9 cellular contexts compared by ENCODE assay signal in genomic region chr3:50570508-50571279, GRCh38. TPM values are rescaled to one million over a fixed set of nuclear protein-coding genes. Genes with fewer than 3 reads are reported as not detected.
DNase-seq lines count a peak whose midpoint lies in the region; ATAC-seq and TF ChIP-seq lines count a peak whose summit lies in the region.
"Had no signal": no experiment of that assay in that cellular context is flagged by ENCODE, and none has a peak within 500 bp of the region (broad histone marks: within the 10 kb centered on the region; RNA-seq: fewer than 3 reads in every experiment).

No MANE protein-coding gene starts in this region.

- no CpG with 5 or more reads among the region's 5 CpGs for WGBS in mesendoderm (ENCODE audit: extremely low coverage, insufficient coverage, low lambda C conversion rate)

- intact Hi-C loops in PC-3 (cut with micrococcal nuclease) (no loop called here), left lung (cut with DNase I) (no loop called here)

- H2BK15ac ChIP-seq in mesendoderm (replicated peaks; ENCODE audit: low read depth), result no peak overlapping the region

- H2AFZ ChIP-seq in PC-3 (ENCODE audit: low read length), result no peak overlapping the region

- peak overlapping the region; percentile 97 for H3K4me3 Mint-ChIP-seq in progenitor cell of endocrine pancreas (ENCODE audit: low read depth)

- H3K36me3 Mint-ChIP-seq in progenitor cell of endocrine pancreas (ENCODE audit: insufficient read depth), result no peaks in the 10 kb centered on the region

- H2BK120ac ChIP-seq in mesendoderm (ENCODE audit: low read depth, low read length), result no peak overlapping the region

- no TSS peak for BruUV-seq in PC-3 (replicated peaks; lab: Mats Ljungman, UMichigan)

- H3K4me1 ChIP-seq in PC-3 (ENCODE audit: insufficient read depth, low read length) (peaks cover 22% of the 10 kb centered on the region; the same call in 1 of the 2 replicates), endocrine pancreas (ENCODE audit: control insufficient read depth, insufficient read depth, low read length) (peaks cover 4% of the 10 kb centered on the region), mesendoderm (ENCODE audit: control insufficient read depth, low read depth, low read length) (peaks cover 2% of the 10 kb centered on the region), left lung (peaks cover 11 to 78% of the 10 kb centered on the region in 2 donors)

- H3K27me3 Mint-ChIP-seq in progenitor cell of endocrine pancreas, result peaks cover 7% of the 10 kb centered on the region

- ATAC-seq in PC-3 (no peak), HG02759 (IDR thresholded peaks at IDR 0.05; ENCODE audit: unreplicated experiment) (no peak), left lung (no peak)

- no peaks in the 10 kb centered on the region for H3K79me1 ChIP-seq in mesendoderm (ENCODE audit: low read length)

- H3K9me3 Mint-ChIP-seq in progenitor cell of endocrine pancreas (ENCODE audit: low read depth), result no peaks in the 10 kb centered on the region

- H3K79me2 ChIP-seq in PC-3 (ENCODE audit: low read length), result peaks cover 11% of the 10 kb centered on the region
- no peaks in the 10 kb centered on the region for H3K79me2 ChIP-seq in mesendoderm (ENCODE audit: control insufficient read depth, insufficient read depth, low read length)

- no peak for TF ChIP-seq CTCF in GM12865 (IDR thresholded peaks at IDR 0.05; ENCODE audit: insufficient read depth, low read depth, low read length, missing control alignments)
- no peak for TF ChIP-seq CTCF in PC-3 (conservative IDR thresholded peaks at IDR 0.05; ENCODE audit: low read depth, low read length)
- no peak for TF ChIP-seq CTCF in progenitor cell of endocrine pancreas (IDR thresholded peaks at IDR 0.05; ENCODE audit: unreplicated experiment)
- TF ChIP-seq CTCF in left lung (IDR thresholded peaks at IDR 0.05), result no peak

- H3K4me2 ChIP-seq in PC-3 (ENCODE audit: low read length), result peak overlapping the region; percentile 88
- no peak overlapping the region for H3K4me2 ChIP-seq in mesendoderm (ENCODE audit: low read length)

- H3K27ac ChIP-seq in PC-3 (ENCODE audit: low read length) (no peak overlapping the region), mesendoderm (ENCODE audit: low read depth, low read length) (no peak overlapping the region), left lung (peak overlapping the region in 1 of 2 donors; percentile 28)

- no peak overlapping the region for H3K4ac ChIP-seq in mesendoderm (ENCODE audit: low read depth, low read length)

- H4K5ac ChIP-seq in mesendoderm (ENCODE audit: low read length), result no peak overlapping the region

- H2AK5ac ChIP-seq in mesendoderm (ENCODE audit: low read length), result no peak overlapping the region

- no peaks in the 10 kb centered on the region for H4K20me1 ChIP-seq in PC-3 (ENCODE audit: low read length)

- DNase-seq in GM12865 (ENCODE audit: low read depth) (no peak), PC-3 (no peak), progenitor cell of endocrine pancreas (ENCODE audit: low spot score, unreplicated experiment) (no peak), mesendoderm (no peak), left lung (no peak), AG08395 (ENCODE audit: low spot score) (no peak)
- DNase-seq: NCI-H1105 treated with DMSO at 0.1 percent for 48 hours had no signal

- CTCF ChIA-PET in PC-3 (lab: Charles Lee), result no interaction called here

- H3F3A ChIP-seq in PC-3 (ENCODE audit: low read length, unreplicated experiment), result peaks cover 4% of the 10 kb centered on the region

- no peak overlapping the region for H2BK5ac ChIP-seq in mesendoderm (ENCODE audit: low read length)

- H3K56ac ChIP-seq in mesendoderm (ENCODE audit: low read length), result no peak overlapping the region

- H3K9me3 ChIP-seq in PC-3 (ENCODE audit: low read length), result no peaks in the 10 kb centered on the region
- no peaks in the 10 kb centered on the region for H3K9me3 ChIP-seq in endocrine pancreas (ENCODE audit: control insufficient read depth, low read length)
- H3K9me3 ChIP-seq in left lung, result no peaks in the 10 kb centered on the region

- H3K4me3 ChIP-seq in GM12865 (ENCODE audit: low read depth, low read length) (peak overlapping the region; percentile 96), PC-3 (ENCODE audit: low read length) (peak overlapping the region; percentile 79), endocrine pancreas (ENCODE audit: control insufficient read depth, insufficient read depth, low read length) (peak overlapping the region; percentile 59), mesendoderm (ENCODE audit: low read length) (no peak overlapping the region), left lung (peak overlapping the region in 1 of 2 donors; percentile 84)

- H3K23ac ChIP-seq in mesendoderm (ENCODE audit: low read length), result no peak overlapping the region

- H3K4me1 Mint-ChIP-seq in progenitor cell of endocrine pancreas (ENCODE audit: low read depth), result peaks cover 7% of the 10 kb centered on the region

- H3K9me2 ChIP-seq in PC-3 (replicated peaks; ENCODE audit: low read length), result no peaks in the 10 kb centered on the region

- H3K18ac ChIP-seq in mesendoderm (ENCODE audit: low read length), result no peak overlapping the region

- H3K27ac Mint-ChIP-seq in progenitor cell of endocrine pancreas, result peak overlapping the region; percentile 17

- no peak overlapping the region for H4K8ac ChIP-seq in mesendoderm (ENCODE audit: low read depth, low read length)

- peaks cover 3% of the 10 kb centered on the region; the same call in 1 of the 2 replicates for H3K36me3 ChIP-seq in PC-3 (ENCODE audit: low read depth, low read length)
- H3K36me3 ChIP-seq in endocrine pancreas (ENCODE audit: control insufficient read depth, insufficient read depth, low read length), result no peaks in the 10 kb centered on the region
- no peaks in the 10 kb centered on the region for H3K36me3 ChIP-seq in mesendoderm (ENCODE audit: control insufficient read depth, insufficient read depth, low read length)
- H3K36me3 ChIP-seq in left lung, result no peaks in the 10 kb centered on the region

- H3K27me3 ChIP-seq in PC-3 (ENCODE audit: low read length), result no peaks in the 10 kb centered on the region
- H3K27me3 ChIP-seq in endocrine pancreas (ENCODE audit: control insufficient read depth, insufficient read depth, low read length), result no peaks in the 10 kb centered on the region
- peaks cover 3% of the 10 kb centered on the region for H3K27me3 ChIP-seq in mesendoderm (ENCODE audit: insufficient read depth, low read length, poor library complexity)
- no peaks in the 10 kb centered on the region for H3K27me3 ChIP-seq in left lung

- H3K9ac ChIP-seq in PC-3 (ENCODE audit: low read length) (peak overlapping the region; percentile 89), endocrine pancreas (ENCODE audit: control insufficient read depth, insufficient read depth, low read length) (peak overlapping the region; percentile 1), mesendoderm (ENCODE audit: low read length) (no peak overlapping the region)

- POLR2A ChIA-PET in PC-3 (lab: Charles Lee; ENCODE audit: unreplicated experiment), result no interaction called here

RNA-seq across cellular contexts. Expression of gene HEMK1, which starts 1.4 kb away (rescaled TPM):
- 20.3 and 22.2 TPM in 2 replicates for total RNA-seq in PC-3 (2014; rRNA removed)
- total RNA-seq in progenitor cell of endocrine pancreas, result 23.0 and 23.7 TPM in 2 replicates
- 5.3 TPM for polyA plus RNA-seq in mesendoderm (2013, experiment 1 of 2)
- 5.4 TPM for polyA plus RNA-seq in mesendoderm (2013, experiment 2 of 2)
- total RNA-seq in left lung, result 10 to 100 TPM; 24.0 to 27.6 TPM

RNA-seq across cellular contexts. Expression of gene C3orf18, which starts 3.1 kb away (rescaled TPM):
- total RNA-seq in PC-3 (2014; rRNA removed), result 31.2 and 33.9 TPM in 2 replicates
- 12.0 and 12.5 TPM in 2 replicates for total RNA-seq in progenitor cell of endocrine pancreas
- polyA plus RNA-seq in mesendoderm (2013, experiment 1 of 2), result 1.9 TPM
- 1.9 TPM for polyA plus RNA-seq in mesendoderm (2013, experiment 2 of 2)
- 1 to 10 TPM; 6.2 to 6.6 TPM for total RNA-seq in left lung

RNA-seq across cellular contexts. Expression of gene CISH, which starts 40.9 kb away (rescaled TPM):
- 1.6 and 2.3 TPM in 2 replicates for total RNA-seq in PC-3 (2014; rRNA removed)
- 4.9 and 5.2 TPM in 2 replicates for total RNA-seq in progenitor cell of endocrine pancreas
- polyA plus RNA-seq in mesendoderm (2013, experiment 1 of 2), result 2.4 TPM
- polyA plus RNA-seq in mesendoderm (2013, experiment 2 of 2), result 2.3 TPM
- 10 to 100 TPM; 42.5 to 55.2 TPM for total RNA-seq in left lung

RNA-seq across cellular contexts. Expression of gene MAPKAPK3, which starts 46.3 kb away (rescaled TPM):
- total RNA-seq in PC-3 (2014; rRNA removed), result 142 and 174 TPM in 2 replicates
- 40.8 and 42.6 TPM in 2 replicates for total RNA-seq in progenitor cell of endocrine pancreas
- 35.2 TPM for polyA plus RNA-seq in mesendoderm (2013, experiment 1 of 2)
- 36.3 TPM for polyA plus RNA-seq in mesendoderm (2013, experiment 2 of 2)
- 100 to 1,000 TPM in 1 of 2 donors, 10 to 100 TPM in 1; 98.6 to 118 TPM for total RNA-seq in left lung
